Comparison of ENCODE assay signal across 1 cellular context in the genomic region with DNA sequence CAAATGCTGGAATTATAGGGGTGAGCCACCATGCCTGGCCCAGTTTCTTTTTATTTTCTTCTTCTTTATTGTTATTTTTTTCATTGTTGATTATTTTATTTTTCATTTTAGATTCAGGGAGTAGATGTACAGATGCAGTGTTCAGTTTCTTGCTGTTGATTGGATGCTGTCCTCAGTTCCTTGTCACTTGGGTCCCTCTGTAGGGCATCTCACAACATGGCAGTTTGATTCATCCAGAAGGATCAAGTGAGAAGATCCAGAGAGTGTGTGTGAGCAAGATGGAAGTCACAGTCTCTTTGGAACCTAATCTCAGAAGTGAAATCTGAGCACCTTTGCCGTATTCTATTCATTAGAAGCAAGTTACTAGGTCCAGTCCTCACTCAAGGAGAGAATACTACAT.
TF ChIP-seq lines count a peak whose summit lies in the region.

No MANE protein-coding gene starts in this region.

TF ChIP-seq in IMR-90, 13 proteins besides CTCF, POLR2A, EP300 and RAD21:
- TF ChIP-seq MAZ (IDR thresholded peaks at IDR 0.05; ENCODE audit: borderline replicate concordance, low read depth, low read length) = no peak
- TF ChIP-seq, protein P1, sequence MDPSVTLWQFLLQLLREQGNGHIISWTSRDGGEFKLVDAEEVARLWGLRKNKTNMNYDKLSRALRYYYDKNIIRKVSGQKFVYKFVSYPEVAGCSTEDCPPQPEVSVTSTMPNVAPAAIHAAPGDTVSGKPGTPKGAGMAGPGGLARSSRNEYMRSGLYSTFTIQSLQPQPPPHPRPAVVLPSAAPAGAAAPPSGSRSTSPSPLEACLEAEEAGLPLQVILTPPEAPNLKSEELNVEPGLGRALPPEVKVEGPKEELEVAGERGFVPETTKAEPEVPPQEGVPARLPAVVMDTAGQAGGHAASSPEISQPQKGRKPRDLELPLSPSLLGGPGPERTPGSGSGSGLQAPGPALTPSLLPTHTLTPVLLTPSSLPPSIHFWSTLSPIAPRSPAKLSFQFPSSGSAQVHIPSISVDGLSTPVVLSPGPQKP (IDR thresholded peaks at IDR 0.05; ENCODE audit: borderline replicate concordance, low read depth, low read length) = no peak
- no peak for TF ChIP-seq FOS (IDR thresholded peaks at IDR 0.05; ENCODE audit: low read depth, low read length)
- TF ChIP-seq MAFK (IDR thresholded peaks at IDR 0.05; ENCODE audit: low read depth, low read length) = no peak
- TF ChIP-seq, protein P2, sequence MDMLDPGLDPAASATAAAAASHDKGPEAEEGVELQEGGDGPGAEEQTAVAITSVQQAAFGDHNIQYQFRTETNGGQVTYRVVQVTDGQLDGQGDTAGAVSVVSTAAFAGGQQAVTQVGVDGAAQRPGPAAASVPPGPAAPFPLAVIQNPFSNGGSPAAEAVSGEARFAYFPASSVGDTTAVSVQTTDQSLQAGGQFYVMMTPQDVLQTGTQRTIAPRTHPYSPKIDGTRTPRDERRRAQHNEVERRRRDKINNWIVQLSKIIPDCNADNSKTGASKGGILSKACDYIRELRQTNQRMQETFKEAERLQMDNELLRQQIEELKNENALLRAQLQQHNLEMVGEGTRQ (IDR thresholded peaks at IDR 0.05; ENCODE audit: low read depth, low read length) = no peak
- no peak for TF ChIP-seq CEBPB (IDR thresholded peaks at IDR 0.05; ENCODE audit: low read depth, low read length)
- no peak for TF ChIP-seq RCOR1 (IDR thresholded peaks at IDR 0.05; ENCODE audit: insufficient replicate concordance, low read length)
- TF ChIP-seq NFE2L2 (IDR thresholded peaks at IDR 0.05; ENCODE audit: low read depth, low read length) = no peak
- TF ChIP-seq SMC3 (IDR thresholded peaks at IDR 0.05; ENCODE audit: low read depth, low read length) = no peak
- no peak for TF ChIP-seq MXI1 (IDR thresholded peaks at IDR 0.05; ENCODE audit: borderline replicate concordance, low read depth, low read length)
- no peak for TF ChIP-seq RFX5 (IDR thresholded peaks at IDR 0.05; ENCODE audit: low read depth, low read length)
- TF ChIP-seq BHLHE40 (IDR thresholded peaks at IDR 0.05; ENCODE audit: low read depth, low read length) = no peak
- no peak for TF ChIP-seq CHD1 (IDR thresholded peaks at IDR 0.05; ENCODE audit: low read depth, low read length)
